11 cellular contexts compared by ENCODE assay signal in genomic region chr10:50554995-50555568, GRCh38.
DNase-seq lines count a peak whose midpoint lies in the region; ATAC-seq and TF ChIP-seq lines count a peak whose summit lies in the region.
"Had no signal": no experiment of that assay in that cellular context is flagged by ENCODE, and none has a peak within 500 bp of the region (broad histone marks: within the 10 kb centered on the region; RNA-seq: fewer than 3 reads in every experiment).

No MANE protein-coding gene starts in this region.

- in situ Hi-C loops in mammary epithelial cell (cut with MboI; ENCODE audit: low sequenced_read_pairs in 2 of 2) = no loop called here

- dilution Hi-C loops in mammary epithelial cell (cut with HindIII; ENCODE audit: low sequenced_read_pairs) = no loop called here

- H2AFZ ChIP-seq in mammary epithelial cell (ENCODE audit: low read depth, low read length) = no peak overlapping the region

- H3K4me2 ChIP-seq in mammary epithelial cell (ENCODE audit: insufficient read depth, low read depth, low read length) = no peak overlapping the region

- POLR2A ChIA-PET in MCF 10A (lab: Yijun Ruan, JAX) = interaction anchor here (1.2 kb wide), 1 partner anchor 69 kb away, joined by 5 read pairs; the partner anchor contains the start of gene SGMS1

- H3K9me3 Mint-ChIP-seq in MCF 10A (ENCODE audit: unreplicated experiment) = no peaks in the 10 kb centered on the region

- H3K27me3 ChIP-seq in mammary epithelial cell (ENCODE audit: insufficient read depth, low read length) (no peaks in the 10 kb centered on the region), adipocyte (replicated peaks; ENCODE audit: control insufficient read depth, insufficient read depth, low read length) (no peaks in the 10 kb centered on the region)

- H3K27me3 Mint-ChIP-seq in MCF 10A (ENCODE audit: insufficient read depth, unreplicated experiment) = no peaks in the 10 kb centered on the region

- no peak for ATAC-seq in GM21423 (IDR thresholded peaks at IDR 0.05; ENCODE audit: unreplicated experiment)

- H3K4me3 ChIP-seq in mammary epithelial cell (replicated peaks in 1 of 3; ENCODE audit: insufficient read depth in 1 of 3, low read depth in 2 of 3, low read length in 3 of 3) (no peak overlapping the region), adipocyte (ENCODE audit: low read length) (peak overlapping the region; percentile 16)

- CTCF ChIA-PET in MCF 10A (lab: Yijun Ruan, JAX) (interaction anchor here (0.6 to 1.2 kb wide), 5 partner anchors 23 to 185 kb away, joined by 3 to 4 read pairs (median 4); partner anchors contain the start of gene ASAH2B), mammary epithelial cell (lab: Charles Lee; ENCODE audit: low non-redundant PET) (no interaction called here)

- no peak overlapping the region for H3K4me3 Mint-ChIP-seq in MCF 10A (ENCODE audit: unreplicated experiment)

- H4K20me1 ChIP-seq in mammary epithelial cell (ENCODE audit: insufficient read depth, low read length) = no peaks in the 10 kb centered on the region

- H3K36me3 Mint-ChIP-seq in MCF 10A (ENCODE audit: insufficient read depth, unreplicated experiment) = no peaks in the 10 kb centered on the region

- H3K9me3 ChIP-seq in mammary epithelial cell (replicated peaks; ENCODE audit: insufficient read depth, low read length) = no peaks in the 10 kb centered on the region
- no peaks in the 10 kb centered on the region for H3K9me3 ChIP-seq in adipocyte (ENCODE audit: control insufficient read depth, low read length)

- intact Hi-C loops in MCF 10A (cut with micrococcal nuclease) (loop anchor here (5.0 to 10.0 kb wide), 2 partner anchors 188 to 260 kb away; no protein-coding TSS in a partner anchor), mammary epithelial cell (cut with micrococcal nuclease) (loop anchor here (1.0 to 10.0 kb wide), 3 partner anchors 98 to 260 kb away; no protein-coding TSS in a partner anchor)

- no TSS peak for BruUV-seq in MCF 10A (replicated peaks; lab: Mats Ljungman, UMichigan)
- BruUV-seq in mammary epithelial cell (replicated peaks; lab: Mats Ljungman, UMichigan) = no TSS peak

- H3K36me3 ChIP-seq in mammary epithelial cell (ENCODE audit: insufficient read depth, low read length) = no peaks in the 10 kb centered on the region
- no peaks in the 10 kb centered on the region for H3K36me3 ChIP-seq in adipocyte (ENCODE audit: control insufficient read depth, insufficient read depth, low read length, severe bottlenecking)

- 72% methylated on average over 3 of the region's 3 CpGs for WGBS in mammary epithelial cell (ENCODE audit: low coverage, missing lambda C conversion rate)

- H3K4me1 ChIP-seq in mammary epithelial cell (ENCODE audit: insufficient read depth, low read length) (no peaks in the 10 kb centered on the region), adipocyte (ENCODE audit: control insufficient read depth, insufficient read depth, low read length) (peaks cover 47% of the 10 kb centered on the region)

- DNase-seq in MCF 10A (ENCODE audit: unreplicated experiment) = peak; percentile 17
- DNase-seq in mammary epithelial cell = no peak
- DNase-seq in adipocyte (ENCODE audit: low read depth) = peak; percentile 74
- peak; percentile 21 for DNase-seq in hepatic stellate cell (ENCODE audit: low spot score)
- DNase-seq in NCI-H1105 treated with DMSO at 0.1 percent for 48 hours (lab: John Stamatoyannopoulos, UW) = no peak
- no peak for DNase-seq in HPDE6-E6E7 (ENCODE audit: extremely low spot score)
- no peak for DNase-seq in activated CD4-positive, alpha-beta T cell treated with anti-CD3 and anti-CD28 coated beads for 48 hours
- DNase-seq: activated T-cell treated with anti-CD3 and anti-CD28 coated beads, Interleukin-2, amount 50 U/mL, for 48 hours; DND-41; NCI-H524 had no signal

- no peak overlapping the region for H3K27ac Mint-ChIP-seq in MCF 10A (ENCODE audit: low read depth, unreplicated experiment)

- TF ChIP-seq CTCF in MCF 10A (IDR thresholded peaks at IDR 0.05; ENCODE audit: unreplicated experiment) = peak; percentile 10
- TF ChIP-seq CTCF in mammary epithelial cell (conservative IDR thresholded peaks at IDR 0.05 in 1 of 2, IDR thresholded peaks at IDR 0.05 in 1 of 2; ENCODE audit: extremely low read depth in 1 of 2, insufficient read depth in 1 of 2, low read depth in 1 of 2, low read length in 2 of 2) = peak in 1 of 2 donors; percentile 10

- peaks cover 12% of the 10 kb centered on the region for H3K4me1 Mint-ChIP-seq in MCF 10A (ENCODE audit: insufficient read depth, unreplicated experiment)

- H3K27ac ChIP-seq in mammary epithelial cell (ENCODE audit: insufficient read depth, low read depth, low read length) = no peak overlapping the region

- no peak overlapping the region for H3K9ac ChIP-seq in mammary epithelial cell (ENCODE audit: insufficient read depth, low read length)
- peak overlapping the region; percentile 26 for H3K9ac ChIP-seq in adipocyte (ENCODE audit: low read length)

- H3K79me2 ChIP-seq in mammary epithelial cell (ENCODE audit: insufficient read depth, low read length) = no peaks in the 10 kb centered on the region

Comparison
In these comparisons a context has a peak if more than half of its experiments do, and no peak if none do; other contexts are left out.
1. DNase-seq: peak in MCF 10A (single experiment), adipocyte (single experiment) and hepatic stellate cell (single experiment); none in mammary epithelial cell (single experiment), NCI-H1105 treated with DMSO at 0.1 percent for 48 hours (single experiment), HPDE6-E6E7 (single experiment) and activated CD4-positive, alpha-beta T cell treated with anti-CD3 and anti-CD28 coated beads for 48 hours (single experiment).